Comparison of ENCODE assay signal across 7 cellular contexts in the genomic region with DNA sequence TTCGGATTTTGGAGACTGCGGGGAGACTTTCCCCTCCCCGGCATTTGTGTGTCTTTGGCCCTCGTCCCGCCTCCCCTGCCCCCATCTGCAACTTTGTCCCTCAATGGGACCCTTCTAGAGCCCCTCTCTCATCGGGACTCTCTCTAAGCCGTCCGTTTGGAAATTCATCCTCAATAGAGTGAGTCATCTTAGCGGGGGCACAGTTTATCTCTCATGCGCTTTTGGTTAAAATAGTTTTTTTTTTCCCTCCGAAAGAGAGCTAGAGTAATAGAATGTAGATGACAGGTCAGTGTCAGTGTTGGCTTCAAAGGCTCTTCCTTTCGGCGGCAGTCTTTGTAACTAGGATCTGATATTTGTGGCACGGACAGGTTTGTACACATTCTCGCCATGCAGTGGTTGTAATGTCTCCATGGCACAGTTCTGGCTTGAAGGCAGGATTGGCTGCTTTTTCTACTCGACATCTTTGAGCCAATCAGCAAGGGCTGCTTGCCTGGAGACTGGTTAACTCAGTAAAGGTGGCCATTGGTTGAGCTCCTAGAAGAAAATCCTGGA. TPM values are rescaled to one million over a fixed set of nuclear protein-coding genes. Genes with fewer than 3 reads are reported as not detected.
DNase-seq lines count a peak whose midpoint lies in the region; ATAC-seq and TF ChIP-seq lines count a peak whose summit lies in the region.

No MANE protein-coding gene starts in this region.

- H2AFZ ChIP-seq in hepatocyte: peak overlapping the region; percentile 83

- no peak for TF ChIP-seq CTCF in hepatocyte (IDR thresholded peaks at IDR 0.05; ENCODE audit: poor library complexity)

- H3K4me2 ChIP-seq in hepatocyte: peak overlapping the region; percentile 80

- H3K9me3 ChIP-seq in hepatocyte (ENCODE audit: low read depth): no peaks in the 10 kb centered on the region

- ATAC-seq in GM18508 (IDR thresholded peaks at IDR 0.05; ENCODE audit: insufficient read depth, unreplicated experiment): peak; percentile 81
- peak; percentile 74 for ATAC-seq in HG02938 (IDR thresholded peaks at IDR 0.05; ENCODE audit: unreplicated experiment)

- H3K27ac ChIP-seq in hepatocyte: peak overlapping the region; percentile 100

- H3K27me3 ChIP-seq in hepatocyte: no peaks in the 10 kb centered on the region

- DNase-seq in NCI-H1694 treated with DMSO at 0.1 percent for 48 hours (lab: John Stamatoyannopoulos, UW): peak; percentile 90
- DNase-seq in T-helper 22 cell (ENCODE audit: low read depth): peak; percentile 53
- DNase-seq in astrocyte of the hippocampus (ENCODE audit: low read depth, low spot score): peak; percentile 96
- peak; percentile 91 for DNase-seq in hepatocyte (ENCODE audit: low spot score)
- peak; percentile 86 for DNase-seq in retina

- WGBS in hepatocyte (ENCODE audit: low lambda C conversion rate, missing lambda C conversion rate): 3% methylated on average over 16 of the region's 16 CpGs

- peaks cover 16% of the 10 kb centered on the region for H3K4me1 ChIP-seq in hepatocyte (ENCODE audit: insufficient read depth)

- H3K36me3 ChIP-seq in hepatocyte (replicated peaks; ENCODE audit: insufficient read depth, low read depth): no peaks in the 10 kb centered on the region

- H3K4me3 ChIP-seq in hepatocyte: peak overlapping the region; percentile 70

- peaks cover 55% of the 10 kb centered on the region for H3K79me2 ChIP-seq in hepatocyte

- H3K9me2 ChIP-seq in hepatocyte (replicated peaks; ENCODE audit: insufficient read depth): no peaks in the 10 kb centered on the region

- peaks cover under 1% of the 10 kb centered on the region for H4K20me1 ChIP-seq in hepatocyte (ENCODE audit: insufficient read depth, poor library complexity, severe bottlenecking)

RNA-seq across cellular contexts. Expression of gene N4BP2, which starts 1.0 kb away (rescaled TPM):
- 28.8 and 29.9 TPM in 2 replicates for total RNA-seq in hepatocyte
- polyA plus RNA-seq in hepatocyte: 10.2 and 11.2 TPM in 2 replicates

Comparison
In these comparisons a context has a peak if more than half of its experiments do, and no peak if none do; other contexts are left out.
1. Peak in every context shown above with its lines: DNase-seq, ATAC-seq, H3K4me3 ChIP-seq and H3K27ac ChIP-seq.